1 cellular context compared by ENCODE assay signal in the genomic region with DNA sequence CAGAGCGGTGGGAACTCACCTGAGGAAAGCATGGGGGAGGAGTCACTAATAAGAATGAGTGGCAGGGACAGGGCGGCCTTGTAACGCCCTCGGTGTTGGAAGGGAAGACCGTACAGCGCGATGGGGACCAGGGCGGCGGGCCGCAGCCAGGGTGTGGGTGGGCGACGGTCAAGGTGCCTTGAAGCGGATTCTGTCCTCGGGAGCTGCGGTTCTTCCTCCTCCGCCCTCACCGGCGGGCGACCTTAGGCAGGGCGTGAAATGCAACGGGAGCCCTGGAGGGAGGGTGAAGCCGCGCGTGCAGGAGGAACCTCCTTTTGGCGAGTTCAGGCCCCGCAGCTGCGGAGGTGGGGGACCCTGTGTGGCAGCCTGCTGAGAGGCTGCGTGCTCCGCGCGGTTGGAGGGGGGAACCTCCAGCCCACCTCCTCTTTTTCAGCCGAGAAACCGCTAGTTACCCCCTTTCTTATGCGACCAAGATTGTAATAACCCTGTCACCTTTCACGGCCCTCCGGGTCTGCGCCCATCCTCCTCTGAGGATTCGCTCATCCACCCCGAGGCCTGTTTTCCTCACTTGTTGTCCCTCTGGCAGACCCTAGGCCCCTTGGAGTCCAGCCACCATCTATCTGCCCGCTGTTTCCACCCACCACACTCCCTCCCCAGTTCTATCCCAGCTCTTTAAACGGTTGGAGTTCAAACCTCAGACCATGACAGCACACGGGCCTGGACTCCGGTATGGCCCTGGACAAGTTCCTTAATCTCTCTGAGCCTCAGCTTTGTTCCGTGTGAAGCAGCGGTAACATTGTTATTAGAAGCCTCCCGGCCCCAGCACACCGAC.
TF ChIP-seq lines count a peak whose summit lies in the region.

No MANE protein-coding gene starts in this region.

TF ChIP-seq in K562, 482 proteins besides CTCF, POLR2A, EP300 and RAD21 (continues in another document):
- TF ChIP-seq STAG1 (CRISPR knock-in tag; IDR thresholded peaks at IDR 0.05; ENCODE audit: borderline replicate concordance) (0 out of 2 replicates have a peak, but pooled peaks have one; percentile 7), NRF1 (conservative IDR thresholded peaks at IDR 0.05 in 1 of 2, IDR thresholded peaks at IDR 0.05 in 1 of 2) (peak; percentile 32 to 56; a peak in 3 of 4 replicates), CBX1 (IDR thresholded peaks at IDR 0.05; ENCODE audit: low read depth) (no peak), SIX5 (IDR thresholded peaks at IDR 0.05; ENCODE audit: borderline replicate concordance in 1 of 2, insufficient read depth in 1 of 2, low read depth in 1 of 2, low read length in 2 of 2) (no peak), ZFX (CRISPR knock-in tag; IDR thresholded peaks at IDR 0.05) (peak; percentile 81), MTA1 (IDR thresholded peaks at IDR 0.05; ENCODE audit: borderline replicate concordance) (no peak), PHF8 (IDR thresholded peaks at IDR 0.05; ENCODE audit: borderline replicate concordance, low read length) (peak; percentile 48; the same call in 1 of the 2 replicates), MYC (IDR thresholded peaks at IDR 0.05; ENCODE audit: low read depth, low read length) (no peak), MYC (CRISPR knock-in tag; IDR thresholded peaks at IDR 0.05; ENCODE audit: borderline replicate concordance, low read depth) (no peak), TAF1 (IDR thresholded peaks at IDR 0.05; ENCODE audit: control insufficient read depth, extremely low read depth, insufficient read depth, low read length, severe bottlenecking) (peak; percentile 17), POLR2G (IDR thresholded peaks at IDR 0.05; ENCODE audit: low read depth, low read length) (peak; percentile 56; the same call in 1 of the 2 replicates), MAFF (IDR thresholded peaks at IDR 0.05; ENCODE audit: low read length) (no peak), ZBED1 (IDR thresholded peaks at IDR 0.05) (no peak), ZC3H11A (IDR thresholded peaks at IDR 0.05; ENCODE audit: low read depth, low read length) (no peak), SRF (CRISPR knock-in tag; IDR thresholded peaks at IDR 0.05) (no peak), SMARCA4 (IDR thresholded peaks at IDR 0.05) (no peak), SPI1 (IDR thresholded peaks at IDR 0.05; ENCODE audit: borderline replicate concordance, low read depth, low read length) (no peak), HOXB6 (CRISPR knock-in tag; IDR thresholded peaks at IDR 0.05; ENCODE audit: borderline replicate concordance) (no peak), ZNF695 (CRISPR knock-in tag; IDR thresholded peaks at IDR 0.05) (no peak), OTX1 (CRISPR knock-in tag; IDR thresholded peaks at IDR 0.05) (no peak), YY1 (IDR thresholded peaks at IDR 0.05; ENCODE audit: borderline replicate concordance in 1 of 3, control insufficient read depth in 1 of 3, extremely low read depth in 1 of 3, insufficient read depth in 3 of 3, insufficient read length in 1 of 3, insufficient replicate concordance in 2 of 3, low read depth in 1 of 3, low read length in 2 of 3) (peak in 1 of 3 experiments; percentile 63), POLR3G (IDR thresholded peaks at IDR 0.05; ENCODE audit: extremely low read depth, insufficient read length, insufficient replicate concordance) (no peak), PBX2 (CRISPR knock-in tag; IDR thresholded peaks at IDR 0.05; ENCODE audit: low read depth) (peak; percentile 61), PBX2 (tag; conservative IDR thresholded peaks at IDR 0.05; ENCODE audit: low read depth) (no peak), PRDM10 (IDR thresholded peaks at IDR 0.05; ENCODE audit: partially characterized antibody) (no peak), CHD2 (IDR thresholded peaks at IDR 0.05; ENCODE audit: low read depth, low read length) (0 out of 2 replicates have a peak, but pooled peaks have one; percentile 16), ZBTB7A (IDR thresholded peaks at IDR 0.05; ENCODE audit: borderline replicate concordance, control insufficient read depth, low read depth, low read length) (peak; percentile 34; the same call in 1 of the 2 replicates)
- TF ChIP-seq, protein P1, sequence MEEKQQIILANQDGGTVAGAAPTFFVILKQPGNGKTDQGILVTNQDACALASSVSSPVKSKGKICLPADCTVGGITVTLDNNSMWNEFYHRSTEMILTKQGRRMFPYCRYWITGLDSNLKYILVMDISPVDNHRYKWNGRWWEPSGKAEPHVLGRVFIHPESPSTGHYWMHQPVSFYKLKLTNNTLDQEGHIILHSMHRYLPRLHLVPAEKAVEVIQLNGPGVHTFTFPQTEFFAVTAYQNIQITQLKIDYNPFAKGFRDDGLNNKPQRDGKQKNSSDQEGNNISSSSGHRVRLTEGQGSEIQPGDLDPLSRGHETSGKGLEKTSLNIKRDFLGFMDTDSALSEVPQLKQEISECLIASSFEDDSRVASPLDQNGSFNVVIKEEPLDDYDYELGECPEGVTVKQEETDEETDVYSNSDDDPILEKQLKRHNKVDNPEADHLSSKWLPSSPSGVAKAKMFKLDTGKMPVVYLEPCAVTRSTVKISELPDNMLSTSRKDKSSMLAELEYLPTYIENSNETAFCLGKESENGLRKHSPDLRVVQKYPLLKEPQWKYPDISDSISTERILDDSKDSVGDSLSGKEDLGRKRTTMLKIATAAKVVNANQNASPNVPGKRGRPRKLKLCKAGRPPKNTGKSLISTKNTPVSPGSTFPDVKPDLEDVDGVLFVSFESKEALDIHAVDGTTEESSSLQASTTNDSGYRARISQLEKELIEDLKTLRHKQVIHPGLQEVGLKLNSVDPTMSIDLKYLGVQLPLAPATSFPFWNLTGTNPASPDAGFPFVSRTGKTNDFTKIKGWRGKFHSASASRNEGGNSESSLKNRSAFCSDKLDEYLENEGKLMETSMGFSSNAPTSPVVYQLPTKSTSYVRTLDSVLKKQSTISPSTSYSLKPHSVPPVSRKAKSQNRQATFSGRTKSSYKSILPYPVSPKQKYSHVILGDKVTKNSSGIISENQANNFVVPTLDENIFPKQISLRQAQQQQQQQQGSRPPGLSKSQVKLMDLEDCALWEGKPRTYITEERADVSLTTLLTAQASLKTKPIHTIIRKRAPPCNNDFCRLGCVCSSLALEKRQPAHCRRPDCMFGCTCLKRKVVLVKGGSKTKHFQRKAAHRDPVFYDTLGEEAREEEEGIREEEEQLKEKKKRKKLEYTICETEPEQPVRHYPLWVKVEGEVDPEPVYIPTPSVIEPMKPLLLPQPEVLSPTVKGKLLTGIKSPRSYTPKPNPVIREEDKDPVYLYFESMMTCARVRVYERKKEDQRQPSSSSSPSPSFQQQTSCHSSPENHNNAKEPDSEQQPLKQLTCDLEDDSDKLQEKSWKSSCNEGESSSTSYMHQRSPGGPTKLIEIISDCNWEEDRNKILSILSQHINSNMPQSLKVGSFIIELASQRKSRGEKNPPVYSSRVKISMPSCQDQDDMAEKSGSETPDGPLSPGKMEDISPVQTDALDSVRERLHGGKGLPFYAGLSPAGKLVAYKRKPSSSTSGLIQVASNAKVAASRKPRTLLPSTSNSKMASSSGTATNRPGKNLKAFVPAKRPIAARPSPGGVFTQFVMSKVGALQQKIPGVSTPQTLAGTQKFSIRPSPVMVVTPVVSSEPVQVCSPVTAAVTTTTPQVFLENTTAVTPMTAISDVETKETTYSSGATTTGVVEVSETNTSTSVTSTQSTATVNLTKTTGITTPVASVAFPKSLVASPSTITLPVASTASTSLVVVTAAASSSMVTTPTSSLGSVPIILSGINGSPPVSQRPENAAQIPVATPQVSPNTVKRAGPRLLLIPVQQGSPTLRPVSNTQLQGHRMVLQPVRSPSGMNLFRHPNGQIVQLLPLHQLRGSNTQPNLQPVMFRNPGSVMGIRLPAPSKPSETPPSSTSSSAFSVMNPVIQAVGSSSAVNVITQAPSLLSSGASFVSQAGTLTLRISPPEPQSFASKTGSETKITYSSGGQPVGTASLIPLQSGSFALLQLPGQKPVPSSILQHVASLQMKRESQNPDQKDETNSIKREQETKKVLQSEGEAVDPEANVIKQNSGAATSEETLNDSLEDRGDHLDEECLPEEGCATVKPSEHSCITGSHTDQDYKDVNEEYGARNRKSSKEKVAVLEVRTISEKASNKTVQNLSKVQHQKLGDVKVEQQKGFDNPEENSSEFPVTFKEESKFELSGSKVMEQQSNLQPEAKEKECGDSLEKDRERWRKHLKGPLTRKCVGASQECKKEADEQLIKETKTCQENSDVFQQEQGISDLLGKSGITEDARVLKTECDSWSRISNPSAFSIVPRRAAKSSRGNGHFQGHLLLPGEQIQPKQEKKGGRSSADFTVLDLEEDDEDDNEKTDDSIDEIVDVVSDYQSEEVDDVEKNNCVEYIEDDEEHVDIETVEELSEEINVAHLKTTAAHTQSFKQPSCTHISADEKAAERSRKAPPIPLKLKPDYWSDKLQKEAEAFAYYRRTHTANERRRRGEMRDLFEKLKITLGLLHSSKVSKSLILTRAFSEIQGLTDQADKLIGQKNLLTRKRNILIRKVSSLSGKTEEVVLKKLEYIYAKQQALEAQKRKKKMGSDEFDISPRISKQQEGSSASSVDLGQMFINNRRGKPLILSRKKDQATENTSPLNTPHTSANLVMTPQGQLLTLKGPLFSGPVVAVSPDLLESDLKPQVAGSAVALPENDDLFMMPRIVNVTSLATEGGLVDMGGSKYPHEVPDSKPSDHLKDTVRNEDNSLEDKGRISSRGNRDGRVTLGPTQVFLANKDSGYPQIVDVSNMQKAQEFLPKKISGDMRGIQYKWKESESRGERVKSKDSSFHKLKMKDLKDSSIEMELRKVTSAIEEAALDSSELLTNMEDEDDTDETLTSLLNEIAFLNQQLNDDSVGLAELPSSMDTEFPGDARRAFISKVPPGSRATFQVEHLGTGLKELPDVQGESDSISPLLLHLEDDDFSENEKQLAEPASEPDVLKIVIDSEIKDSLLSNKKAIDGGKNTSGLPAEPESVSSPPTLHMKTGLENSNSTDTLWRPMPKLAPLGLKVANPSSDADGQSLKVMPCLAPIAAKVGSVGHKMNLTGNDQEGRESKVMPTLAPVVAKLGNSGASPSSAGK (IDR thresholded peaks at IDR 0.05) = peak; percentile 27; the same call in 1 of the 2 replicates
- TF ChIP-seq, protein P2, sequence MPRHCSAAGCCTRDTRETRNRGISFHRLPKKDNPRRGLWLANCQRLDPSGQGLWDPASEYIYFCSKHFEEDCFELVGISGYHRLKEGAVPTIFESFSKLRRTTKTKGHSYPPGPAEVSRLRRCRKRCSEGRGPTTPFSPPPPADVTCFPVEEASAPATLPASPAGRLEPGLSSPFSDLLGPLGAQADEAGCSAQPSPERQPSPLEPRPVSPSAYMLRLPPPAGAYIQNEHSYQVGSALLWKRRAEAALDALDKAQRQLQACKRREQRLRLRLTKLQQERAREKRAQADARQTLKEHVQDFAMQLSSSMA (CRISPR knock-in tag; IDR thresholded peaks at IDR 0.05) = no peak
- TF ChIP-seq, protein P3, sequence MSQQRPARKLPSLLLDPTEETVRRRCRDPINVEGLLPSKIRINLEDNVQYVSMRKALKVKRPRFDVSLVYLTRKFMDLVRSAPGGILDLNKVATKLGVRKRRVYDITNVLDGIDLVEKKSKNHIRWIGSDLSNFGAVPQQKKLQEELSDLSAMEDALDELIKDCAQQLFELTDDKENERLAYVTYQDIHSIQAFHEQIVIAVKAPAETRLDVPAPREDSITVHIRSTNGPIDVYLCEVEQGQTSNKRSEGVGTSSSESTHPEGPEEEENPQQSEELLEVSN (IDR thresholded peaks at IDR 0.05; ENCODE audit: borderline replicate concordance in 1 of 2, extremely low read depth in 1 of 2, insufficient read depth in 1 of 2, insufficient read length in 1 of 2, low read depth in 1 of 2, low read length in 1 of 2, poor library complexity in 1 of 2, severe bottlenecking in 1 of 2) = peak in 1 of 2 experiments; percentile 59
- TF ChIP-seq, protein P4, sequence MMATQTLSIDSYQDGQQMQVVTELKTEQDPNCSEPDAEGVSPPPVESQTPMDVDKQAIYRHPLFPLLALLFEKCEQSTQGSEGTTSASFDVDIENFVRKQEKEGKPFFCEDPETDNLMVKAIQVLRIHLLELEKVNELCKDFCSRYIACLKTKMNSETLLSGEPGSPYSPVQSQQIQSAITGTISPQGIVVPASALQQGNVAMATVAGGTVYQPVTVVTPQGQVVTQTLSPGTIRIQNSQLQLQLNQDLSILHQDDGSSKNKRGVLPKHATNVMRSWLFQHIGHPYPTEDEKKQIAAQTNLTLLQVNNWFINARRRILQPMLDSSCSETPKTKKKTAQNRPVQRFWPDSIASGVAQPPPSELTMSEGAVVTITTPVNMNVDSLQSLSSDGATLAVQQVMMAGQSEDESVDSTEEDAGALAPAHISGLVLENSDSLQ (IDR thresholded peaks at IDR 0.05) = peak; percentile 96
